Comparison of ENCODE assay signal across 15 cellular contexts in genomic region chr3:71312461-71312860, GRCh38.
DNase-seq lines count a peak whose midpoint lies in the region; ATAC-seq and TF ChIP-seq lines count a peak whose summit lies in the region.
"Had no signal": no experiment of that assay in that cellular context is flagged by ENCODE, and none has a peak within 500 bp of the region (broad histone marks: within the 10 kb centered on the region; RNA-seq: fewer than 3 reads in every experiment).

No MANE protein-coding gene starts in this region.

- POLR2A ChIA-PET in activated B cell treated with CpG ODN at 0.5 μM for 24 hours (lab: Charles Lee) = interaction anchor here (0.5 to 2.2 kb wide), 4 partner anchors 60 to 182 kb away, joined by 3 to 8 read pairs (median 4); no protein-coding TSS in a partner anchor
- POLR2A ChIA-PET in naive thymus-derived CD8-positive, alpha-beta T cell (lab: Charles Lee) = interaction anchor here (0.6 to 1.8 kb wide), 12 partner anchors 13 to 341 kb away, joined by 3 to 9 read pairs (median 4); no protein-coding TSS in a partner anchor

- CTCF ChIA-PET in activated B cell treated with CpG ODN at 0.5 μM for 24 hours (lab: Charles Lee) = interaction anchor here (1.6 kb wide), 1 partner anchor 84 kb away, joined by 5 read pairs; no protein-coding TSS in a partner anchor

- H3K27ac Mint-ChIP-seq in activated naive CD8-positive, alpha-beta T cell = peak overlapping the region; percentile 100
- H3K27ac Mint-ChIP-seq in activated naive CD8-positive, alpha-beta T cell treated with anti-CD3 and anti-CD28 coated beads, Interleukin-2, amount 50 U/mL, for 24 hours = no peak overlapping the region
- peak overlapping the region; percentile 54 for H3K27ac Mint-ChIP-seq in activated B cell treated with CpG ODN at 0.5 μM for 24 hours
- peak overlapping the region; percentile 75 to 98 (median 94) for H3K27ac Mint-ChIP-seq in naive thymus-derived CD8-positive, alpha-beta T cell

- peaks cover 87% of the 10 kb centered on the region for H3K4me1 Mint-ChIP-seq in activated naive CD8-positive, alpha-beta T cell (ENCODE audit: low read depth)
- peaks cover 83% of the 10 kb centered on the region for H3K4me1 Mint-ChIP-seq in activated naive CD8-positive, alpha-beta T cell treated with anti-CD3 and anti-CD28 coated beads, Interleukin-2, amount 50 U/mL, for 24 hours
- H3K4me1 Mint-ChIP-seq in activated B cell treated with CpG ODN at 0.5 μM for 24 hours = peaks cover 66% of the 10 kb centered on the region
- H3K4me1 Mint-ChIP-seq in naive thymus-derived CD8-positive, alpha-beta T cell = peaks cover 33 to 87% (median 52%) of the 10 kb centered on the region in 4 donors

- H3K27me3 Mint-ChIP-seq in activated naive CD8-positive, alpha-beta T cell = no peaks in the 10 kb centered on the region
- no peaks in the 10 kb centered on the region for H3K27me3 Mint-ChIP-seq in activated naive CD8-positive, alpha-beta T cell treated with anti-CD3 and anti-CD28 coated beads, Interleukin-2, amount 50 U/mL, for 24 hours
- no peaks in the 10 kb centered on the region for H3K27me3 Mint-ChIP-seq in activated B cell treated with CpG ODN at 0.5 μM for 24 hours
- H3K27me3 Mint-ChIP-seq in naive thymus-derived CD8-positive, alpha-beta T cell = no peaks in the 10 kb centered on the region

- ATAC-seq in activated naive CD8-positive, alpha-beta T cell treated with anti-CD3 and anti-CD28 coated beads, Interleukin-2, amount 50 U/mL, for 24 hours = no peak
- no peak for ATAC-seq in activated B cell treated with CpG ODN at 0.5 μM for 24 hours (ENCODE audit: low read depth)
- no peak for ATAC-seq in naive thymus-derived CD8-positive, alpha-beta T cell
- ATAC-seq in HG03045 (IDR thresholded peaks at IDR 0.05; ENCODE audit: unreplicated experiment) = no peak
- ATAC-seq: A549 had no signal

- DNase-seq in activated naive CD8-positive, alpha-beta T cell treated with anti-CD3 and anti-CD28 coated beads, Interleukin-2, amount 50 U/mL, for 24 hours = no peak
- DNase-seq in activated B cell treated with CpG ODN at 0.5 μM for 24 hours (no peak), inferior parietal cortex (ENCODE audit: extremely low spot score) (no peak), SW480 (ENCODE audit: low spot score) (no peak)
- no peak for DNase-seq in naive thymus-derived CD8-positive, alpha-beta T cell
- DNase-seq: AML-193, KBM-7, NCI-H1436, NCI-H2029 treated with DMSO at 0.1 percent for 48 hours, NCI-H510A, NCI-H82, PC-9 had no signal

- H3K9me3 Mint-ChIP-seq in activated naive CD8-positive, alpha-beta T cell (ENCODE audit: low read depth) = no peaks in the 10 kb centered on the region
- no peaks in the 10 kb centered on the region for H3K9me3 Mint-ChIP-seq in activated naive CD8-positive, alpha-beta T cell treated with anti-CD3 and anti-CD28 coated beads, Interleukin-2, amount 50 U/mL, for 24 hours
- H3K9me3 Mint-ChIP-seq in activated B cell treated with CpG ODN at 0.5 μM for 24 hours = no peaks in the 10 kb centered on the region
- H3K9me3 Mint-ChIP-seq in naive thymus-derived CD8-positive, alpha-beta T cell = no peaks in the 10 kb centered on the region

- no peak for TF ChIP-seq CTCF in activated B cell treated with CpG ODN at 0.5 μM for 24 hours (IDR thresholded peaks at IDR 0.05)

- intact Hi-C loops in activated B cell treated with CpG ODN at 0.5 μM for 24 hours (cut with micrococcal nuclease) = no loop called here

- peaks cover 7% of the 10 kb centered on the region for H3K36me3 Mint-ChIP-seq in activated naive CD8-positive, alpha-beta T cell
- H3K36me3 Mint-ChIP-seq in activated naive CD8-positive, alpha-beta T cell treated with anti-CD3 and anti-CD28 coated beads, Interleukin-2, amount 50 U/mL, for 24 hours (ENCODE audit: low read depth) = peaks cover 12% of the 10 kb centered on the region
- peaks cover 7% of the 10 kb centered on the region for H3K36me3 Mint-ChIP-seq in activated B cell treated with CpG ODN at 0.5 μM for 24 hours (ENCODE audit: low read depth)
- H3K36me3 Mint-ChIP-seq in naive thymus-derived CD8-positive, alpha-beta T cell = peaks cover 0 to 4% (median 4%) of the 10 kb centered on the region in 3 donors

- no peak overlapping the region for H3K4me3 Mint-ChIP-seq in activated naive CD8-positive, alpha-beta T cell
- no peak overlapping the region for H3K4me3 Mint-ChIP-seq in activated naive CD8-positive, alpha-beta T cell treated with anti-CD3 and anti-CD28 coated beads, Interleukin-2, amount 50 U/mL, for 24 hours
- no peak overlapping the region for H3K4me3 Mint-ChIP-seq in activated B cell treated with CpG ODN at 0.5 μM for 24 hours
- peak overlapping the region in 6 of 10 donors; percentile 4 to 74 (median 26) for H3K4me3 Mint-ChIP-seq in naive thymus-derived CD8-positive, alpha-beta T cell

Comparison
In these comparisons a context has a peak if more than half of its experiments do, and no peak if none do; other contexts are left out.
1. H3K4me3 Mint-ChIP-seq: peak in naive thymus-derived CD8-positive, alpha-beta T cell (6 of 10); none in activated naive CD8-positive, alpha-beta T cell (single experiment), activated naive CD8-positive, alpha-beta T cell treated with anti-CD3 and anti-CD28 coated beads, Interleukin-2, amount 50 U/mL, for 24 hours (single experiment) and activated B cell treated with CpG ODN at 0.5 μM for 24 hours (single experiment).